12 cellular contexts compared by ENCODE assay signal in the genomic region with DNA sequence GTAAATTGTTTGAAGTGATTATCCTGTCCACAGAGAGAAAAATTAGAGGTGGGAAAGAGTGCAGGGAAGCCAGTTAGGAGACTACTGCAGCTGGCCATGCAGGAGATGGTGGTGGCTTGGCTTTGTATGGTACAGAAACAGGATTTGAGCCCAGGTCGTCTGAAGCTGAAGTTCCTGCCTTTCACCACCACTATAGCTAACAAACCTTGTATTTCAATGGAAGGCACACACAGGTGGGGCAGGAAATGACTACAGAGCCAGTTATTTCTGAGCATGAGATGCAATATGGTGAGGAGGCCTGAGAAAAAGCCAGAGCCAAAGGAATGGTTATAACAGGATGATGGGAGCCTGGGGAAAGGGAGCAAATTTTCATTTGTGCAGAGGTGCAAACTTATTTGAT.
A peak's percentile ranks its signal among the peaks of the same experiment; 100 is the strongest.
DNase-seq lines count a peak whose midpoint lies in the region.
"Had no signal": no experiment of that assay in that cellular context is flagged by ENCODE, and none has a peak within 500 bp of the region (broad histone marks: within the 10 kb centered on the region; RNA-seq: fewer than 3 reads in every experiment).

No MANE protein-coding gene starts in this region.

- peak; percentile 33 for DNase-seq in A172 (ENCODE audit: low spot score)
- peak; percentile 49 for DNase-seq in Daoy (ENCODE audit: low read depth)
- peak; percentile 71 for DNase-seq in NCI-H226
- peak; percentile 45 for DNase-seq in central memory CD4-positive, alpha-beta T cell
- no peak for DNase-seq in Kasumi-1 (lab: John Stamatoyannopoulos, UW)
- DNase-seq in DMS 273 treated with DMSO at 0.1 percent for 48 hours (lab: John Stamatoyannopoulos, UW) = no peak
- DNase-seq in stimulated activated CD4-positive, alpha-beta T cell treated with anti-CD3 and anti-CD28 coated beads, Interleukin-15, amount 100 ng/mL, for 24 hours = no peak
- no peak for DNase-seq in NCI-H2196 treated with DMSO at 0.1 percent for 48 hours (lab: John Stamatoyannopoulos, UW; ENCODE audit: unreplicated experiment)
- DNase-seq: effector CD4-positive, alpha-beta T cell; hypothalamus; retina; tibial artery had no signal

Comparison
In these comparisons a context has a peak if more than half of its experiments do, and no peak if none do; other contexts are left out.
1. DNase-seq: peak in A172 (single experiment), Daoy (single experiment), NCI-H226 (single experiment) and central memory CD4-positive, alpha-beta T cell (single experiment); none in Kasumi-1 (0 of 2), DMS 273 treated with DMSO at 0.1 percent for 48 hours (single experiment), stimulated activated CD4-positive, alpha-beta T cell treated with anti-CD3 and anti-CD28 coated beads, Interleukin-15, amount 100 ng/mL, for 24 hours (single experiment) and NCI-H2196 treated with DMSO at 0.1 percent for 48 hours (single experiment).